12 cellular contexts compared by ENCODE assay signal in the genomic region with DNA sequence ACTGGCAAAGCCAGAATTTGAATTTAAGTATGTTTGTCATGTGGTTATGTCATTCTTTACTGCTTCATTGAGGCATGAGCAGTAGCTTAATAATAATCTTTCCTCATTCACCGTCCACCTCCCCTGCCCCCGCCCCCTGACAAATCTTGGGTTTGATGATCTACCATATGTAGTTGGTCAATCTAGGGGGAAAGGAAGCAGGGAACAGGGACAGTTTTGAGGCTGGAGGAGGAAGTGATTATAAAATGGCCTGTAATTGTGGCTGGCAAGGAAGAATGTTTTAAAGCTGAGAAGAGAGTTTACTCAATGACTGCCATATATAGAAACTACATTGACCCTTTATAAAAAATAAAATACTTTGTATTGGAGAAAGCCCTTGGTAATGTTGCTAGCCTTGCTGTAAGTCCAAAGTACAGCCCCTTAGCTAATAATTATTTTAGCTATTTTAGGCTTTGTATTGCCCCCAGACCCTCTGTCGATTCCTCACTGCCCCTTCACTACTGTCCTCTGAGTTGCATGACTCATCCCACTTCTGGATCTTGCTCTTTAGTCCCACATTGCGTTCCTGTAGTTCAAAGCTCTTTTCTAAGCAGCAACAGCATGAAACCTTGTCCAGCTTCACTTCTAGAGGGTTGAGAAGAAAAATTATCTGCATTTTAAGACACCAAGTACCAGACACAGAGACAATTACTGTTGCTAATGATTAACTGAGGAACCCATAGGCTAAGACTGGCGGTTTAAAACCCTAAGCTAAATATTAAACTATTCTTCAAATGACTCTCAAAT. TPM values are rescaled to one million over a fixed set of nuclear protein-coding genes. Genes with fewer than 3 reads are reported as not detected.
DNase-seq lines count a peak whose midpoint lies in the region; ATAC-seq, FAIRE-seq and TF ChIP-seq lines count a peak whose summit lies in the region.
"Had no signal": no experiment of that assay in that cellular context is flagged by ENCODE, and none has a peak within 500 bp of the region (broad histone marks: within the 10 kb centered on the region; RNA-seq: fewer than 3 reads in every experiment).

No MANE protein-coding gene starts in this region.

- H3K9ac ChIP-seq in SK-N-SH (no peak overlapping the region), Karpas-422 (ENCODE audit: low read length) (peak overlapping the region; percentile 6; the same call in 1 of the 2 replicates), endothelial cell of umbilical vein (replicated peaks; ENCODE audit: extremely low read depth, insufficient read depth, low read length) (no peak overlapping the region)

- WGBS in SK-N-SH (ENCODE audit: low lambda C conversion rate), result 78% methylated on average over 5 of the region's 5 CpGs
- 15 to 60% methylated on average over 5 of the region's 5 CpGs for WGBS in sigmoid colon, 2 donors

- dilution Hi-C loops in endothelial cell of umbilical vein (cut with MboI; ENCODE audit: extremely low pct_ligation_motif_present, low sequenced_read_pairs), result no loop called here

- H4K20me1 ChIP-seq in SK-N-SH (ENCODE audit: insufficient read depth) (no peaks in the 10 kb centered on the region), Karpas-422 (ENCODE audit: insufficient read depth, low read depth, low read length) (no peaks in the 10 kb centered on the region), endothelial cell of umbilical vein (replicated peaks; ENCODE audit: control insufficient read depth, extremely low read depth, insufficient read depth, low read length) (no peaks in the 10 kb centered on the region)

- intact Hi-C loops in endothelial cell of umbilical vein (cut with micrococcal nuclease) (loop anchor here (2.0 kb wide), 1 partner anchor 41 kb away; no protein-coding TSS in a partner anchor), sigmoid colon (cut with DNase I) (no loop called here)

- H3K4me1 ChIP-seq in SK-N-SH (ENCODE audit: control insufficient read depth in 1 of 2, insufficient read depth in 2 of 2, low read depth in 1 of 2, low read length in 1 of 2) (peaks cover 5 to 16% of the 10 kb centered on the region in 2 experiments; a peak in 3 of 4 replicates), Karpas-422 (ENCODE audit: low read length) (peaks cover 90% of the 10 kb centered on the region), endothelial cell of umbilical vein (ENCODE audit: control insufficient read depth, extremely low read depth, insufficient read depth, low read length) (peaks cover 37% of the 10 kb centered on the region), sigmoid colon (peaks cover 0 to 68% (median 54%) of the 10 kb centered on the region in 4 donors)

- no peaks in the 10 kb centered on the region for H3K9me1 ChIP-seq in endothelial cell of umbilical vein (replicated peaks; ENCODE audit: control insufficient read depth, extremely low read depth, insufficient read depth, low read length)

- peak overlapping the region in 1 of 2 experiments; percentile 13; a peak in 1 of 4 replicates for H3K27ac ChIP-seq in SK-N-SH (ENCODE audit: low read depth in 2 of 2, low read length in 1 of 2)
- H3K27ac ChIP-seq in Karpas-422 (ENCODE audit: low read length), result peak overlapping the region; percentile 96
- no peak overlapping the region for H3K27ac ChIP-seq in endothelial cell of umbilical vein (ENCODE audit: insufficient read depth, low read depth, low read length)
- peak overlapping the region in 3 of 4 donors; percentile 29 to 62 (median 60) for H3K27ac ChIP-seq in sigmoid colon
- H3K27ac ChIP-seq: suprapubic skin had no signal

- no peak for TF ChIP-seq POLR2A in endothelial cell of umbilical vein (IDR thresholded peaks at IDR 0.05; ENCODE audit: low read depth, low read length)
- no peak for TF ChIP-seq POLR2A in sigmoid colon (IDR thresholded peaks at IDR 0.05)

- H3K4me2 ChIP-seq in SK-N-SH (no peak overlapping the region), Karpas-422 (ENCODE audit: low read depth, low read length, poor library complexity, severe bottlenecking) (peak overlapping the region; percentile 57), endothelial cell of umbilical vein (ENCODE audit: insufficient read depth, low read length) (no peak overlapping the region)

- H3K36me3 ChIP-seq in SK-N-SH (replicated peaks in 1 of 2; ENCODE audit: control insufficient read depth in 1 of 2, insufficient read depth in 2 of 2, low read length in 1 of 2), result peaks cover 6 to 9% of the 10 kb centered on the region in 2 experiments
- peaks cover 40% of the 10 kb centered on the region for H3K36me3 ChIP-seq in Karpas-422 (ENCODE audit: insufficient read depth, low read length)
- H3K36me3 ChIP-seq in endothelial cell of umbilical vein (ENCODE audit: control insufficient read depth in 2 of 2, extremely low read depth in 1 of 2, insufficient read depth in 2 of 2, low read length in 2 of 2), result peaks cover 0 to 6% of the 10 kb centered on the region in 2 experiments
- peaks cover 0 to 7% (median 2%) of the 10 kb centered on the region in 4 donors for H3K36me3 ChIP-seq in sigmoid colon

- TF ChIP-seq RAD21 in SK-N-SH (IDR thresholded peaks at IDR 0.05; ENCODE audit: low read length), result no peak

- H3K79me2 ChIP-seq in SK-N-SH (ENCODE audit: insufficient read depth) (peaks cover 9% of the 10 kb centered on the region; the same call in 1 of the 2 replicates), Karpas-422 (ENCODE audit: low read length) (peaks cover 70% of the 10 kb centered on the region), endothelial cell of umbilical vein (ENCODE audit: control insufficient read depth, insufficient read depth, low read length) (peaks cover 37% of the 10 kb centered on the region)

- CTCF ChIA-PET in SK-N-SH (lab: Yijun Ruan, JAX) (interaction anchor here (0.7 to 1.7 kb wide), 4 partner anchors 9 to 56 kb away, joined by 3 to 7 read pairs (median 3); no protein-coding TSS in a partner anchor), endothelial cell of umbilical vein (lab: Charles Lee) (interaction anchor here (0.7 to 8.5 kb wide), 12 partner anchors 8 to 222 kb away, joined by 3 to 51 read pairs (median 4); no protein-coding TSS in a partner anchor)

- DNase-seq in SK-N-SH (no peak), Karpas-422 (no peak), endothelial cell of umbilical vein (ENCODE audit: low read depth, low spot score) (no peak), sigmoid colon (no peak), GM19238 (ENCODE audit: insufficient read length, low spot score) (no peak), NCI-H748 treated with DMSO at 0.1 percent for 48 hours (lab: John Stamatoyannopoulos, UW) (no peak)
- DNase-seq: effector CD8-positive, alpha-beta T cell; immature natural killer cell; spleen had no signal

- no peak overlapping the region for H3K4me3 ChIP-seq in SK-N-SH (ENCODE audit: low read depth in 2 of 2, low read length in 1 of 2)
- 0 out of 2 replicates have a peak overlapping the region, but pooled peaks have one; percentile 7 for H3K4me3 ChIP-seq in Karpas-422 (ENCODE audit: low read length)
- no peak overlapping the region for H3K4me3 ChIP-seq in endothelial cell of umbilical vein (replicated peaks in 1 of 3; ENCODE audit: insufficient read depth in 1 of 3, low read depth in 1 of 3, low read length in 3 of 3)
- no peak overlapping the region for H3K4me3 ChIP-seq in sigmoid colon
- H3K4me3 ChIP-seq: spleen, suprapubic skin had no signal

- no TSS peak for BruUV-seq in endothelial cell of umbilical vein (replicated peaks; lab: Mats Ljungman, UMichigan)

- peaks cover 21% of the 10 kb centered on the region for H3F3A ChIP-seq in SK-N-SH (replicated peaks; ENCODE audit: insufficient read depth)

- H3K27me3 ChIP-seq in SK-N-SH (ENCODE audit: insufficient read depth) (no peaks in the 10 kb centered on the region), Karpas-422 (ENCODE audit: low read length) (no peaks in the 10 kb centered on the region), endothelial cell of umbilical vein (ENCODE audit: control insufficient read depth in 2 of 2, insufficient read depth in 2 of 2, low read length in 2 of 2) (no peaks in the 10 kb centered on the region), sigmoid colon (no peaks in the 10 kb centered on the region)
- H3K27me3 ChIP-seq: spleen, suprapubic skin had no signal

- H2AFZ ChIP-seq in SK-N-SH (ENCODE audit: low read depth) (no peak overlapping the region), Karpas-422 (ENCODE audit: low read length) (no peak overlapping the region), endothelial cell of umbilical vein (ENCODE audit: low read depth, low read length) (no peak overlapping the region)

- no peak for ATAC-seq in SK-N-SH treated with all-trans-retinoic acid at 6 μM for 48 hours
- ATAC-seq in GM19328 (IDR thresholded peaks at IDR 0.05; ENCODE audit: unreplicated experiment), result no peak

- no peak for TF ChIP-seq EP300 in SK-N-SH (IDR thresholded peaks at IDR 0.05; ENCODE audit: borderline replicate concordance in 1 of 2, low read depth in 1 of 2, low read length in 1 of 2)
- TF ChIP-seq EP300 in sigmoid colon (IDR thresholded peaks at IDR 0.05), result no peak

- POLR2A ChIA-PET in SK-N-SH (lab: Yijun Ruan, JAX) (no interaction called here), endothelial cell of umbilical vein (lab: Charles Lee) (interaction anchor here (0.6 to 0.9 kb wide), 2 partner anchors 43 to 644 kb away, joined by 3 read pairs; no protein-coding TSS in a partner anchor)

- H3K9me2 ChIP-seq in SK-N-SH (no peaks in the 10 kb centered on the region), Karpas-422 (replicated peaks; ENCODE audit: insufficient read depth, low read length) (no peaks in the 10 kb centered on the region)

- TF ChIP-seq CTCF in SK-N-SH (IDR thresholded peaks at IDR 0.05), result no peak
- TF ChIP-seq CTCF in endothelial cell of umbilical vein (IDR thresholded peaks at IDR 0.05; ENCODE audit: extremely low read depth in 1 of 2, insufficient read depth in 1 of 2, low read depth in 1 of 2, low read length in 2 of 2), result no peak
- no peak for TF ChIP-seq CTCF in sigmoid colon (IDR thresholded peaks at IDR 0.05)

- FAIRE-seq in endothelial cell of umbilical vein (lab: Jason Lieb, UNC), result no peak

- H3K9me3 ChIP-seq in SK-N-SH (no peaks in the 10 kb centered on the region), Karpas-422 (ENCODE audit: low read length) (no peaks in the 10 kb centered on the region), endothelial cell of umbilical vein (replicated peaks; ENCODE audit: control insufficient read depth, insufficient read depth, low read length) (no peaks in the 10 kb centered on the region), sigmoid colon (no peaks in the 10 kb centered on the region)
- H3K9me3 ChIP-seq: spleen, suprapubic skin had no signal

RNA-seq across cellular contexts. Expression of gene PELI1, which starts 38.4 kb away (rescaled TPM):
- 4.2 and 5.6 TPM in 2 replicates for polyA plus RNA-seq in SK-N-SH (2012; rRNA removed)
- polyA plus RNA-seq in SK-N-SH (2012; cell fraction: cytosol; rRNA removed), result 4.9 and 5.5 TPM in 2 replicates
- polyA plus RNA-seq in SK-N-SH (2012; cell fraction: nucleus; rRNA removed), result 5.8 and 11.7 TPM in 2 replicates
- 49.9 and 90.7 TPM in 2 replicates for total RNA-seq in Karpas-422 (2014; rRNA removed; shearing (Covaris generic); ENCODE audit: low replicate concordance)
- total RNA-seq in endothelial cell of umbilical vein, result 30.9 and 39.9 TPM in 2 replicates
- 12.2 and 14.2 TPM in 2 replicates for polyA plus RNA-seq in endothelial cell of umbilical vein
- polyA plus RNA-seq in endothelial cell of umbilical vein (2011; cell fraction: cytosol; rRNA removed), result 13.3 and 15.0 TPM in 2 replicates
- polyA plus RNA-seq in endothelial cell of umbilical vein (2011; cell fraction: nucleus; rRNA removed), result 35.1 and 43.2 TPM in 2 replicates
- 22.8 and 22.9 TPM in 2 replicates for polyA plus RNA-seq in endothelial cell of umbilical vein (2012)
- polyA minus RNA-seq in endothelial cell of umbilical vein, result 26.4 and 27.0 TPM in 2 replicates
- 4.1 TPM for polyA minus RNA-seq in endothelial cell of umbilical vein (2011; cell fraction: cytosol; rRNA and poly(A)+ RNA removed)
- polyA minus RNA-seq in endothelial cell of umbilical vein (2011; cell fraction: nucleus; rRNA and poly(A)+ RNA removed), result 30.7 and 37.7 TPM in 2 replicates
- 10 to 100 TPM; 22.0 to 30.8 (median 24.9) TPM for total RNA-seq in sigmoid colon
- polyA plus RNA-seq in sigmoid colon, result 10 to 100 TPM; 18.6 to 30.5 (median 21.5) TPM
